ENCODE assay signal across 10 cellular contexts in the genomic region with DNA sequence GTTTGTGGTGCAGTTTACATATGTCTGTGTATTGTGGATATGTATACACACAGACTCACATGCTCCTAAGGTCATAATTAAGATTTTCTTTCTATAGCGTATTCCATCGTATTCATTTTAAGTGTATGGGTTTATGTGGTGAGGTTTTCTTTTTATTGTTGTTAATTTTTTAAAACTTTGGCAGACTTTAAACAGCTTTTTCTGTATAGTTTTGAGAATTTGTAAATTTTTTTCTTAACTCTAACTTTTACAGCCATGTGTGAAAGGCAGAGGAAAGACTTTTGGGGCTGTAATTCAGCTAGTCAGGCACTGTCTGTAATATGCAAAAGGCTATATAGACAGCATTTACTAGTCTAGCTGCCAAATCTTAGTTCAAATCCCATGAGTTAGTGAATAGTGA. TPM values are rescaled to one million over a fixed set of nuclear protein-coding genes. Genes with fewer than 3 reads are reported as not detected.
DNase-seq lines count a peak whose midpoint lies in the region; ATAC-seq and TF ChIP-seq lines count a peak whose summit lies in the region.
"Had no signal": no experiment of that assay in that cellular context is flagged by ENCODE, and none has a peak within 500 bp of the region (broad histone marks: within the 10 kb centered on the region; RNA-seq: fewer than 3 reads in every experiment).

No MANE protein-coding gene starts in this region.

- H3K23ac ChIP-seq in H9 (ENCODE audit: insufficient read length, low read depth, low read length) = no peak overlapping the region

- H2AK5ac ChIP-seq in H9 (ENCODE audit: insufficient read length, low read length) = no peak overlapping the region

- H3K9ac ChIP-seq in mucosa of rectum (ENCODE audit: low read depth in 1 of 2, low read length in 2 of 2) = peak overlapping the region; percentile 88 to 91
- no peak overlapping the region for H3K9ac ChIP-seq in H9 (ENCODE audit: extremely low read depth, insufficient read length, low read length)

- TF ChIP-seq POLR2A in heart left ventricle (IDR thresholded peaks at IDR 0.05) = no peak
- TF ChIP-seq POLR2A in breast epithelium (IDR thresholded peaks at IDR 0.05) = no peak
- no peak for TF ChIP-seq POLR2A in uterus (IDR thresholded peaks at IDR 0.05)

- no peak overlapping the region for H4K91ac ChIP-seq in H9 (ENCODE audit: insufficient read length, low read depth, low read length)

- in situ Hi-C loops in ACHN (cut with HindIII; ENCODE audit: low pct_ligation_motif_present, low pct_unique_long_range_greater_than_20kb, low sequenced_read_pairs) = no loop called here

- no peak overlapping the region for H2BK15ac ChIP-seq in H9 (ENCODE audit: low read depth, low read length)

- H3K9me3 Mint-ChIP-seq in H9 = peaks cover 0 to 3% of the 10 kb centered on the region in 2 experiments; a peak in 2 of 5 replicates

- H4K8ac ChIP-seq in H9 (replicated peaks; ENCODE audit: insufficient read length, low read depth, low read length) = no peak overlapping the region

- H3K23me2 ChIP-seq in H9 (ENCODE audit: insufficient read length, low read depth, low read length, poor library complexity, severe bottlenecking) = peaks cover 18% of the 10 kb centered on the region

- H3K18ac ChIP-seq in H9 (ENCODE audit: insufficient read length, low read depth, low read length) = no peak overlapping the region

- peaks cover 11% of the 10 kb centered on the region for H3K27me3 Mint-ChIP-seq in H9 (ENCODE audit: low read depth)

- H3T11ph ChIP-seq in H9 (ENCODE audit: low read length) = no peak overlapping the region

- H3K36me3 ChIP-seq in heart left ventricle (no peaks in the 10 kb centered on the region), right atrium auricular region (no peaks in the 10 kb centered on the region), breast epithelium (no peaks in the 10 kb centered on the region), mucosa of rectum (ENCODE audit: control insufficient read depth in 2 of 2, insufficient read depth in 2 of 2, low read length in 2 of 2) (no peaks in the 10 kb centered on the region), uterus (no peaks in the 10 kb centered on the region)

- DNase-seq in heart left ventricle = no peak
- no peak for DNase-seq in right atrium auricular region (ENCODE audit: low spot score)
- DNase-seq in breast epithelium (ENCODE audit: low spot score in 2 of 2) = no peak
- no peak for DNase-seq in uterus
- no peak for DNase-seq in ACHN
- no peak for DNase-seq in H9
- DNase-seq in hypothalamus (lab: John Stamatoyannopoulos, UW) = no peak
- DNase-seq: midbrain, NCI-H2081 treated with DMSO at 0.1 percent for 48 hours had no signal

- H3K56ac ChIP-seq in H9 (ENCODE audit: insufficient read length, low read depth, low read length) = no peak overlapping the region

- no peak overlapping the region for H3K4ac ChIP-seq in H9 (ENCODE audit: low read depth, low read length)

- H3K79me1 ChIP-seq in H9 (ENCODE audit: insufficient read depth, low read depth, low read length, poor library complexity, severe bottlenecking) = no peaks in the 10 kb centered on the region

- WGBS in heart left ventricle, 4 donors = 63 to 70% (median 69%) methylated on average over 2 of the region's 2 CpGs
- WGBS in H9 (ENCODE audit: extremely low coverage, insufficient read length, low lambda C conversion rate) = no CpG with 5 or more reads among the region's 2 CpGs

- H3K9me3 ChIP-seq in heart left ventricle = peaks cover 0 to 4% (median 0%) of the 10 kb centered on the region in 12 donors
- H3K9me3 ChIP-seq in right atrium auricular region = no peaks in the 10 kb centered on the region
- no peaks in the 10 kb centered on the region for H3K9me3 ChIP-seq in breast epithelium
- H3K9me3 ChIP-seq in mucosa of rectum (ENCODE audit: control insufficient read depth in 2 of 2, low read length in 2 of 2) = no peaks in the 10 kb centered on the region
- no peaks in the 10 kb centered on the region for H3K9me3 ChIP-seq in uterus
- no peaks in the 10 kb centered on the region for H3K9me3 ChIP-seq in H9 (ENCODE audit: control insufficient read depth, low read depth, low read length)

- H3K27me3 ChIP-seq in heart left ventricle (peaks cover 0 to 5% (median 0%) of the 10 kb centered on the region in 9 donors), right atrium auricular region (no peaks in the 10 kb centered on the region), breast epithelium (no peaks in the 10 kb centered on the region), mucosa of rectum (ENCODE audit: control insufficient read depth in 2 of 2, insufficient read depth in 2 of 2, low read length in 2 of 2) (no peaks in the 10 kb centered on the region), uterus (no peaks in the 10 kb centered on the region), H9 (ENCODE audit: insufficient read depth, low read length) (peaks cover 2% of the 10 kb centered on the region; the same call in 1 of the 2 replicates)

- no peak overlapping the region for H2BK120ac ChIP-seq in H9 (ENCODE audit: low read depth, low read length, poor library complexity, severe bottlenecking)

- H3K14ac ChIP-seq in H9 (ENCODE audit: insufficient read depth, low read length) = no peak overlapping the region

- H3K4me1 ChIP-seq in heart left ventricle (peaks cover 0 to 39% (median 21%) of the 10 kb centered on the region in 12 donors), right atrium auricular region (peaks cover 0 to 38% of the 10 kb centered on the region in 2 donors), breast epithelium (no peaks in the 10 kb centered on the region), mucosa of rectum (ENCODE audit: control insufficient read depth in 2 of 2, insufficient read depth in 2 of 2, low read length in 2 of 2) (peaks cover 4 to 37% of the 10 kb centered on the region in 2 donors), uterus (peaks cover 0 to 7% of the 10 kb centered on the region in 2 donors), H9 (ENCODE audit: insufficient read depth, low read length) (peaks cover 3% of the 10 kb centered on the region; the same call in 1 of the 2 replicates)

- H4K5ac ChIP-seq in H9 (ENCODE audit: insufficient read length, low read depth, low read length) = no peak overlapping the region

- intact Hi-C loops in heart left ventricle (cut with DNase I) = loop anchor here in 4 of 10 donors (5.0 to 10.0 kb wide), 4 partner anchors 248 to 285 kb away; no protein-coding TSS in a partner anchor
- intact Hi-C loops in breast epithelium (cut with DNase I; ENCODE audit: low total_unique reads) = loop anchor here (5.0 kb wide), 1 partner anchor 365 kb away; the partner anchor contains the start of gene PHTF1
- intact Hi-C loops in uterus (cut with DNase I; ENCODE audit: low total_unique reads) = no loop called here

- no peak for ATAC-seq in heart left ventricle

- H2BK5ac ChIP-seq in H9 (ENCODE audit: insufficient read length, low read length) = no peak overlapping the region

- no peak overlapping the region for H2BK12ac ChIP-seq in H9 (ENCODE audit: insufficient read length, low read depth, low read length)

- no peak overlapping the region for H2AFZ ChIP-seq in H9 (ENCODE audit: low read length)

- H3K4me3 Mint-ChIP-seq in H9 = no peak overlapping the region

- H3K4me1 Mint-ChIP-seq in H9 = peaks cover 26 to 27% of the 10 kb centered on the region in 2 experiments

- H3K27ac ChIP-seq in heart left ventricle (peak overlapping the region in 1 of 12 donors; percentile 88), right atrium auricular region (no peak overlapping the region), breast epithelium (peak overlapping the region in 1 of 2 donors; percentile 92), mucosa of rectum (ENCODE audit: low read depth in 2 of 2, low read length in 2 of 2) (peak overlapping the region in 1 of 2 donors; percentile 96), uterus (peak overlapping the region in 1 of 2 donors; percentile 86), H9 (ENCODE audit: insufficient read length, low read depth, low read length) (no peak overlapping the region)

- TF ChIP-seq CTCF in heart left ventricle (IDR thresholded peaks at IDR 0.05) (no peak), right atrium auricular region (IDR thresholded peaks at IDR 0.05) (no peak), breast epithelium (IDR thresholded peaks at IDR 0.05) (no peak), uterus (IDR thresholded peaks at IDR 0.05) (no peak), H9 (conservative IDR thresholded peaks at IDR 0.05) (no peak)

- H3K36me3 Mint-ChIP-seq in H9 (ENCODE audit: insufficient read depth in 1 of 3, low read depth in 3 of 3) = peaks cover 0 to 4% (median 2%) of the 10 kb centered on the region in 3 experiments; a peak in 2 of 7 replicates

- no peak overlapping the region for H2BK20ac ChIP-seq in H9 (ENCODE audit: low read depth, low read length, poor library complexity, severe bottlenecking)

- no peak overlapping the region for H3K27ac Mint-ChIP-seq in H9

- no peaks in the 10 kb centered on the region for H3K79me2 ChIP-seq in H9 (ENCODE audit: insufficient read depth, low read length)

- no peaks in the 10 kb centered on the region for H4K20me1 ChIP-seq in H9 (ENCODE audit: control insufficient read depth, insufficient read depth, insufficient read length)

- H3K4me3 ChIP-seq in heart left ventricle (peak overlapping the region in 7 of 12 donors; percentile 78 to 95 (median 90)), right atrium auricular region (peak overlapping the region in 1 of 2 donors; percentile 96), breast epithelium (peak overlapping the region; percentile 95), mucosa of rectum (ENCODE audit: low read length in 2 of 2) (peak overlapping the region; percentile 90 to 97), uterus (peak overlapping the region; percentile 89 to 100)

- H3K4me2 ChIP-seq in H9 (ENCODE audit: insufficient read depth, insufficient read length, low read length) = no peak overlapping the region

RNA-seq across cellular contexts. Expression of gene MAGI3, which starts 2.2 kb away (rescaled TPM):
- total RNA-seq in heart left ventricle = 10 to 100 TPM in 1 of 9 donors, 1 to 10 TPM in 8; 6.0 to 10.0 (median 8.1) TPM
- 1 to 10 TPM; 2.1 to 4.9 TPM for polyA plus RNA-seq in heart left ventricle
- 1 to 10 TPM; 6.4 to 6.6 TPM for total RNA-seq in right atrium auricular region
- total RNA-seq in breast epithelium = 10 to 100 TPM; 14.9 to 66.9 (median 33.4) TPM
- 10 to 100 TPM; 12.4 to 37.5 (median 26.4) TPM for total RNA-seq in uterus
- 8.2 and 8.7 TPM in 2 replicates for total RNA-seq in H9 (2021)
